In genomic region chrX:47658684-47659515, GRCh38 we compare ENCODE assay signal across 1 cellular context.
TF ChIP-seq lines count a peak whose summit lies in the region.

UXT (minus strand) TSS chrX:47659180; CDS start chrX:47658927, 253 bp downstream.

TF ChIP-seq in SK-N-SH, 30 proteins besides CTCF, POLR2A, EP300 and RAD21 (continued from another document):
- TF ChIP-seq REST (IDR thresholded peaks at IDR 0.05; ENCODE audit: low read depth, low read length) (no peak), CHD2 (IDR thresholded peaks at IDR 0.05; ENCODE audit: low read length, partially characterized antibody) (no peak), IRF3 (IDR thresholded peaks at IDR 0.05; ENCODE audit: low read depth, low read length) (no peak), RXRA (IDR thresholded peaks at IDR 0.05; ENCODE audit: borderline replicate concordance, low read depth) (no peak), NFIC (IDR thresholded peaks at IDR 0.05; ENCODE audit: borderline replicate concordance) (no peak), POLR2AphosphoS5 (IDR thresholded peaks at IDR 0.05; ENCODE audit: low read depth, low read length) (peak; percentile 31; the same call in 1 of the 2 replicates), GABPA (IDR thresholded peaks at IDR 0.05; ENCODE audit: low read depth) (peak; percentile 50; the same call in 1 of the 2 replicates), YY1 (IDR thresholded peaks at IDR 0.05; ENCODE audit: low read depth) (peak; percentile 75; the same call in 1 of the 2 replicates), MEF2A (IDR thresholded peaks at IDR 0.05; ENCODE audit: borderline replicate concordance, low read depth) (no peak), MXI1 (IDR thresholded peaks at IDR 0.05; ENCODE audit: low read depth, low read length) (peak; percentile 88)
